Comparison of ENCODE assay signal across 1 cellular context in genomic region chr4:169658196-169658595, GRCh38.
TF ChIP-seq lines count a peak whose summit lies in the region.

No MANE protein-coding gene starts in this region.

TF ChIP-seq in K562, 482 proteins besides CTCF, POLR2A, EP300 and RAD21 (continued from another document):
- TF ChIP-seq ARID4B (CRISPR knock-in tag; IDR thresholded peaks at IDR 0.05) (no peak), GTF2F1 (IDR thresholded peaks at IDR 0.05; ENCODE audit: low read depth, low read length) (no peak), GATA2 (CRISPR knock-in tag; IDR thresholded peaks at IDR 0.05) (no peak)
